ENCODE assay signal across 15 cellular contexts in genomic region chr22:16869630-16870029, GRCh38. TPM values are rescaled to one million over a fixed set of nuclear protein-coding genes. Genes with fewer than 3 reads are reported as not detected.
DNase-seq lines count a peak whose midpoint lies in the region; TF ChIP-seq lines count a peak whose summit lies in the region.
"Not testable (repeated sequence)": the region's sequence is repeated elsewhere in the genome, so short reads cannot be mapped to it uniquely, and the experiment has no call there.
"Had no signal": no experiment of that assay in that cellular context is flagged by ENCODE, and none has a peak within 500 bp of the region (broad histone marks: within the 10 kb centered on the region; RNA-seq: fewer than 3 reads in every experiment).

No MANE protein-coding gene starts in this region.

- H3K9me3 ChIP-seq in MM.1S (replicated peaks; ENCODE audit: insufficient read depth, low read length); ascending aorta: not testable (repeated sequence)

- TF ChIP-seq CTCF in MM.1S (IDR thresholded peaks at IDR 0.05; ENCODE audit: low read length); ascending aorta (IDR thresholded peaks at IDR 0.05); epithelial cell of proximal tubule (conservative IDR thresholded peaks at IDR 0.05; ENCODE audit: low read depth, low read length): not testable (repeated sequence)

- not testable (repeated sequence) for H2AFZ ChIP-seq in ACC112 (ENCODE audit: low read length, unreplicated experiment); MM.1S (ENCODE audit: low read length)

- H3K36me3 ChIP-seq in ACC112 (ENCODE audit: insufficient read depth, low read length); MM.1S (replicated peaks; ENCODE audit: insufficient read depth, low read length); ascending aorta: not testable (repeated sequence)

- DNase-seq in Caki2 (ENCODE audit: low read depth) = peak; percentile 30
- peak; percentile 19 for DNase-seq in HT1080 (ENCODE audit: low read depth)
- not testable (repeated sequence) for DNase-seq in MM.1S
- DNase-seq in ascending aorta (ENCODE audit: low spot score in 2 of 2) = peak in 1 of 2 donors; percentile 68
- DNase-seq in epithelial cell of proximal tubule (ENCODE audit: low read depth) = peak; percentile 35
- peak; percentile 48 for DNase-seq in kidney tubule cell (ENCODE audit: low spot score)
- peak; percentile 45 for DNase-seq in renal cortical epithelial cell (ENCODE audit: low read depth)

- H3K4me3 ChIP-seq in ACC112 (ENCODE audit: low read depth, low read length); MM.1S (ENCODE audit: low read length); ascending aorta; epithelial cell of proximal tubule (ENCODE audit: low read depth, low read length): not testable (repeated sequence)

- not testable (repeated sequence) for H3F3A ChIP-seq in MM.1S (ENCODE audit: insufficient read depth, low read length)

- H3K4me1 ChIP-seq in ACC112 (ENCODE audit: control insufficient read depth, insufficient read depth, low read length, unreplicated experiment) = peaks cover 17% of the 10 kb centered on the region
- H3K4me1 ChIP-seq in MM.1S (ENCODE audit: low read length); ascending aorta: not testable (repeated sequence)

- not testable (repeated sequence) for H3K4me2 ChIP-seq in MM.1S (ENCODE audit: low read depth, low read length)

- not testable (repeated sequence) for H3K27me3 ChIP-seq in ACC112 (ENCODE audit: insufficient read depth, low read length); MM.1S (replicated peaks; ENCODE audit: insufficient read depth, low read length); ascending aorta

- H4K20me1 ChIP-seq in MM.1S (ENCODE audit: insufficient read depth, low read length) = not testable (repeated sequence)

- H3K79me2 ChIP-seq in ACC112 (ENCODE audit: control insufficient read depth, insufficient read depth, low read length, unreplicated experiment); MM.1S (ENCODE audit: low read length): not testable (repeated sequence)

- in situ Hi-C loops in Caki2 (cut with HindIII; ENCODE audit: low pct_unique_long_range_greater_than_20kb, low sequenced_read_pairs) = not testable (repeated sequence)

- peak overlapping the region; percentile 84 for H3K27ac ChIP-seq in ACC112 (ENCODE audit: low read depth, low read length)
- H3K27ac ChIP-seq in MM.1S (ENCODE audit: low read length) = peak overlapping the region; percentile 48; the same call in 1 of the 2 replicates
- H3K27ac ChIP-seq in ascending aorta = peak overlapping the region; percentile 71 to 76

- not testable (repeated sequence) for H3K9me2 ChIP-seq in MM.1S (replicated peaks; ENCODE audit: insufficient read depth, low read length)

- intact Hi-C loops in ascending aorta (cut with DNase I) = not testable (repeated sequence)

- not testable (repeated sequence) for H3K9ac ChIP-seq in MM.1S (ENCODE audit: low read length)

RNA-seq across cellular contexts. Expression of gene XKR3, which starts 44.4 kb away (rescaled TPM):
- total RNA-seq in Caki2 (2014; rRNA removed; shearing (Covaris generic); ENCODE audit: low replicate concordance) = not detected in 2 replicates
- total RNA-seq in HT1080 (2014; rRNA removed; shearing (Covaris generic)) = 0.42 and 0.97 TPM in 2 replicates
- polyA plus RNA-seq in HT1080 (2015; cell fraction: cytosol; rRNA removed) = not detected in 2 replicates
- 0.20 and 0.29 TPM in 2 replicates for polyA plus RNA-seq in HT1080 (2015; cell fraction: nucleus; rRNA removed)
- total RNA-seq in ascending aorta = not detected
- total RNA-seq in epithelial cell of proximal tubule = not detected in 2 replicates
- 0.15 TPM in 1 of 2 replicates, not detected in the other for total RNA-seq in renal cortical epithelial cell
- total RNA-seq: CD4-positive, CD25-positive, alpha-beta regulatory T cell; CD8-positive, alpha-beta memory T cell; H7; HepG2 had no signal
- polyA plus RNA-seq: A549; AG04450; CD4-positive, CD25-positive, alpha-beta regulatory T cell; CD8-positive, alpha-beta memory T cell; HepG2; IgD-negative memory B cell had no signal
